In genomic region chr1:37926061-37926924, GRCh38 we compare ENCODE assay signal across 8 cellular contexts. TPM values are rescaled to one million over a fixed set of nuclear protein-coding genes. Genes with fewer than 3 reads are reported as not detected.
DNase-seq lines count a peak whose midpoint lies in the region; ATAC-seq and TF ChIP-seq lines count a peak whose summit lies in the region.

No MANE protein-coding gene starts in this region.

- no peaks in the 10 kb centered on the region for H3K27me3 ChIP-seq in CD8-positive, alpha-beta T cell (ENCODE audit: insufficient read depth, low read length)

- CTCF ChIA-PET in CD8-positive, alpha-beta T cell (lab: Charles Lee): interaction anchor here (0.7 kb wide), 1 partner anchor 12 kb away, joined by 3 read pairs; no protein-coding TSS in a partner anchor

- no peaks in the 10 kb centered on the region for H3K9me3 Mint-ChIP-seq in CD8-positive, alpha-beta T cell
- no peaks in the 10 kb centered on the region for H3K9me3 Mint-ChIP-seq in immature natural killer cell

- peak in 2 of 7 experiments; percentile 23 to 26 for DNase-seq in CD8-positive, alpha-beta T cell
- DNase-seq in MV-4-11 (lab: John Stamatoyannopoulos, UW): peak; percentile 79
- DNase-seq in immature natural killer cell: peak in 2 of 3 donors; percentile 20 to 21
- DNase-seq in stimulated activated CD4-positive, alpha-beta T cell treated with anti-CD3 and anti-CD28 coated beads, Interleukin-12 subunit alpha, Interleukin-12 subunit beta, amount 100 ng/mL, for 4 hours: no peak
- DNase-seq in SW 1271 (lab: John Stamatoyannopoulos, UW): no peak
- no peak for DNase-seq in iPS-NIHi7 (ENCODE audit: extremely low spot score)
- DNase-seq in stimulated activated CD4-positive, alpha-beta T cell treated with anti-CD3 and anti-CD28 coated beads, Interleukin-4, amount 100 ng/mL, for 4 hours: no peak

- POLR2A ChIA-PET in CD8-positive, alpha-beta T cell (lab: Charles Lee): interaction anchor here (0.6 to 1.3 kb wide), 3 partner anchors 64 to 932 kb away, joined by 3 read pairs; no protein-coding TSS in a partner anchor

- H3K36me3 Mint-ChIP-seq in CD8-positive, alpha-beta T cell: peaks cover 6% of the 10 kb centered on the region
- H3K36me3 Mint-ChIP-seq in immature natural killer cell: no peaks in the 10 kb centered on the region

- peak overlapping the region; percentile 85 for H3K27ac Mint-ChIP-seq in CD8-positive, alpha-beta T cell
- peak overlapping the region; percentile 81 to 95 (median 90) for H3K27ac Mint-ChIP-seq in immature natural killer cell

- TF ChIP-seq CTCF in CD8-positive, alpha-beta T cell (IDR thresholded peaks at IDR 0.05): no peak

- no peaks in the 10 kb centered on the region for H3K27me3 Mint-ChIP-seq in CD8-positive, alpha-beta T cell (ENCODE audit: low read depth)
- peaks cover 0 to 2% (median 0%) of the 10 kb centered on the region in 3 donors for H3K27me3 Mint-ChIP-seq in immature natural killer cell (ENCODE audit: low read depth in 3 of 3)

- H3K4me3 Mint-ChIP-seq in CD8-positive, alpha-beta T cell: peak overlapping the region; percentile 66
- peak overlapping the region; percentile 51 to 84 (median 76) for H3K4me3 Mint-ChIP-seq in immature natural killer cell

- peaks cover 64% of the 10 kb centered on the region for H3K4me1 Mint-ChIP-seq in CD8-positive, alpha-beta T cell (ENCODE audit: low read depth)
- peaks cover 72 to 80% of the 10 kb centered on the region in 2 donors for H3K4me1 Mint-ChIP-seq in immature natural killer cell

- peak; percentile 36 for ATAC-seq in CD8-positive, alpha-beta T cell
- peak; percentile 55 for ATAC-seq in GM19043 (IDR thresholded peaks at IDR 0.05; ENCODE audit: low read depth, unreplicated experiment)

- H3K27ac ChIP-seq in CD8-positive, alpha-beta T cell (ENCODE audit: low read depth, low read length): peak overlapping the region; percentile 40

- peaks cover 46% of the 10 kb centered on the region for H3K4me1 ChIP-seq in CD8-positive, alpha-beta T cell (ENCODE audit: insufficient read depth, low read length)

- intact Hi-C loops in CD8-positive, alpha-beta T cell (cut with DNase I, micrococcal nuclease): no loop called here

- no peak overlapping the region for H3K4me3 ChIP-seq in CD8-positive, alpha-beta T cell (ENCODE audit: low read depth, low read length)

- no peaks in the 10 kb centered on the region for H3K9me3 ChIP-seq in CD8-positive, alpha-beta T cell (ENCODE audit: low read length)

- H3K36me3 ChIP-seq in CD8-positive, alpha-beta T cell (ENCODE audit: insufficient read depth, low read length): no peaks in the 10 kb centered on the region

RNA-seq across cellular contexts. Expression of gene INPP5B, which starts 20.6 kb away (rescaled TPM):
- total RNA-seq in CD8-positive, alpha-beta T cell: 10 to 100 TPM; 11.2 to 12.7 TPM
- 10 to 100 TPM; 11.1 to 28.0 (median 13.6) TPM for polyA plus RNA-seq in immature natural killer cell

Comparison
In these comparisons a context has a peak if more than half of its experiments do, and no peak if none do; other contexts are left out.
1. DNase-seq: peak in MV-4-11 (single experiment) and immature natural killer cell (2 of 3); none in stimulated activated CD4-positive, alpha-beta T cell treated with anti-CD3 and anti-CD28 coated beads, Interleukin-12 subunit alpha, Interleukin-12 subunit beta, amount 100 ng/mL, for 4 hours (single experiment), SW 1271 (0 of 2), iPS-NIHi7 (single experiment) and stimulated activated CD4-positive, alpha-beta T cell treated with anti-CD3 and anti-CD28 coated beads, Interleukin-4, amount 100 ng/mL, for 4 hours (0 of 2).